20 cellular contexts compared by ENCODE assay signal in genomic region chr20:32624687-32625345, GRCh38. TPM values are rescaled to one million over a fixed set of nuclear protein-coding genes. Genes with fewer than 3 reads are reported as not detected.
DNase-seq lines count a peak whose midpoint lies in the region; ATAC-seq, FAIRE-seq and TF ChIP-seq lines count a peak whose summit lies in the region.
"Had no signal": no experiment of that assay in that cellular context is flagged by ENCODE, and none has a peak within 500 bp of the region (broad histone marks: within the 10 kb centered on the region; RNA-seq: fewer than 3 reads in every experiment).

No MANE protein-coding gene starts in this region.

- no peak overlapping the region for H3K4me2 ChIP-seq in A549
- H3K4me2 ChIP-seq in H1 (ENCODE audit: insufficient read depth in 1 of 2, low read depth in 2 of 2, low read length in 2 of 2), result no peak overlapping the region
- no peak overlapping the region for H3K4me2 ChIP-seq in mesenchymal stem cell (ENCODE audit: low read length, poor library complexity, severe bottlenecking)
- no peak overlapping the region for H3K4me2 ChIP-seq in PC-9

- H3K27ac ChIP-seq in A549 (no peak overlapping the region), H1 (ENCODE audit: low read depth, low read length) (no peak overlapping the region), mesenchymal stem cell (ENCODE audit: low read length, poor library complexity, severe bottlenecking) (no peak overlapping the region), PC-9 (no peak overlapping the region)
- H3K27ac ChIP-seq: C4-2B, HL-60 had no signal

- H3K36me3 ChIP-seq in H1 (ENCODE audit: control insufficient read depth in 2 of 4, insufficient read depth in 4 of 4, low read length in 3 of 4), result no peaks in the 10 kb centered on the region
- no peaks in the 10 kb centered on the region for H3K36me3 ChIP-seq in mesenchymal stem cell (ENCODE audit: control insufficient read depth in 1 of 2, insufficient read depth in 2 of 2, low read depth in 1 of 2, low read length in 2 of 2)
- no peaks in the 10 kb centered on the region for H3K36me3 ChIP-seq in PC-9 (ENCODE audit: low read depth)
- H3K36me3 ChIP-seq: BE2C had no signal

- no peaks in the 10 kb centered on the region for H3K9me2 ChIP-seq in PC-9 (ENCODE audit: insufficient read depth)

- H3K79me1 ChIP-seq in H1 (ENCODE audit: low read depth, low read length) (no peaks in the 10 kb centered on the region), mesenchymal stem cell (replicated peaks; ENCODE audit: low read length, poor library complexity, severe bottlenecking) (no peaks in the 10 kb centered on the region)

- no peak overlapping the region for H4K8ac ChIP-seq in H1 (ENCODE audit: extremely low read depth, insufficient read depth, low read length)
- H4K8ac ChIP-seq in mesenchymal stem cell (ENCODE audit: low read length), result no peak overlapping the region

- H3K27ac Mint-ChIP-seq in nephron progenitor cell, result peak overlapping the region; percentile 46

- H3K4me3 ChIP-seq in A549 (no peak overlapping the region), H1 (ENCODE audit: extremely low read depth in 1 of 4, insufficient read depth in 2 of 4, low read depth in 3 of 4, low read length in 4 of 4) (no peak overlapping the region), mesenchymal stem cell (ENCODE audit: insufficient read depth in 1 of 2, low read depth in 1 of 2, low read length in 2 of 2) (no peak overlapping the region), PC-9 (no peak overlapping the region)

- H3K56ac ChIP-seq in H1 (replicated peaks; ENCODE audit: insufficient read length, low read depth, low read length), result no peak overlapping the region

- TF ChIP-seq RAD21 in A549 (conservative IDR thresholded peaks at IDR 0.05 in 1 of 2, IDR thresholded peaks at IDR 0.05 in 1 of 2), result no peak
- TF ChIP-seq RAD21 in H1 (IDR thresholded peaks at IDR 0.05 in 1 of 2, conservative IDR thresholded peaks at IDR 0.05 in 1 of 2; ENCODE audit: low read depth in 2 of 2, low read length in 2 of 2), result no peak

- no peak overlapping the region for H3K4me3 Mint-ChIP-seq in nephron progenitor cell
- H3K4me3 Mint-ChIP-seq: CD4-positive, alpha-beta memory T cell had no signal

- no peak overlapping the region for H4K91ac ChIP-seq in H1 (replicated peaks; ENCODE audit: insufficient read length, low read length)
- no peak overlapping the region for H4K91ac ChIP-seq in mesenchymal stem cell (ENCODE audit: low read length)

- H3K18ac ChIP-seq in H1 (ENCODE audit: extremely low read depth, low read length) (no peak overlapping the region; the same call in 1 of the 2 replicates), mesenchymal stem cell (ENCODE audit: low read depth in 1 of 2, low read length in 2 of 2) (no peak overlapping the region)

- H3K36me3 Mint-ChIP-seq in nephron progenitor cell (ENCODE audit: low read depth), result no peaks in the 10 kb centered on the region
- H3K36me3 Mint-ChIP-seq: CD4-positive, alpha-beta memory T cell had no signal

- DNase-seq in A549 (ENCODE audit: low read depth in 1 of 2, low spot score in 1 of 2), result no peak
- DNase-seq in NCI-H69 (lab: John Stamatoyannopoulos, UW), result peak; percentile 11
- no peak for DNase-seq in H1 (ENCODE audit: low read depth in 1 of 2, low spot score in 2 of 2)
- DNase-seq in nephron progenitor cell, result no peak
- no peak for DNase-seq in mesenchymal stem cell
- no peak for DNase-seq in HUDEP-2 (lab: John Stamatoyannopoulos, UW; ENCODE audit: unreplicated experiment in 76 of 76)
- no peak for DNase-seq in PC-9
- DNase-seq: BE2C; CD4-positive, alpha-beta memory T cell; DMS79 treated with DMSO at 0.1 percent for 48 hours; EL; HCEC 1CT; IMR-90 had no signal

- H3K27me3 ChIP-seq in H1 (replicated peaks in 1 of 4; ENCODE audit: control insufficient read depth in 3 of 4, extremely low read depth in 1 of 4, insufficient read depth in 3 of 4, low read length in 3 of 4) (no peaks in the 10 kb centered on the region; a peak in 1 of 7 replicates), mesenchymal stem cell (ENCODE audit: control insufficient read depth in 1 of 2, insufficient read depth in 1 of 2, low read length in 2 of 2) (peaks cover 8 to 80% of the 10 kb centered on the region in 2 experiments), PC-9 (ENCODE audit: insufficient read depth, low read depth) (no peaks in the 10 kb centered on the region; the same call in 1 of the 2 replicates)
- H3K27me3 ChIP-seq: BE2C had no signal

- H3K23me2 ChIP-seq in H1 (ENCODE audit: low read depth, low read length), result no peaks in the 10 kb centered on the region; the same call in 1 of the 2 replicates

- H4K5ac ChIP-seq in H1 (ENCODE audit: insufficient read length, low read depth, low read length), result no peak overlapping the region

- peaks cover 60% of the 10 kb centered on the region for H3K4me1 Mint-ChIP-seq in nephron progenitor cell
- H3K4me1 Mint-ChIP-seq: CD4-positive, alpha-beta memory T cell had no signal

- H2BK12ac ChIP-seq in H1 (ENCODE audit: low read depth, low read length), result no peak overlapping the region
- no peak overlapping the region for H2BK12ac ChIP-seq in mesenchymal stem cell (ENCODE audit: low read length in 2 of 2)

- no peak for ATAC-seq in A549

- TF ChIP-seq CTCF in A549 (IDR thresholded peaks at IDR 0.05), result no peak
- no peak for TF ChIP-seq CTCF in H1 (IDR thresholded peaks at IDR 0.05; ENCODE audit: control extremely low read depth in 1 of 3, insufficient read depth in 1 of 3, low read depth in 1 of 3, low read length in 3 of 3)
- TF ChIP-seq CTCF in nephron progenitor cell (IDR thresholded peaks at IDR 0.05), result no peak
- no peak for TF ChIP-seq CTCF in PC-9 (conservative IDR thresholded peaks at IDR 0.05)

- no peak overlapping the region for H3K23ac ChIP-seq in H1 (ENCODE audit: insufficient read length)
- H3K23ac ChIP-seq in mesenchymal stem cell (ENCODE audit: low read length in 2 of 2), result no peak overlapping the region

- peaks cover 21% of the 10 kb centered on the region for H3K27me3 Mint-ChIP-seq in nephron progenitor cell (ENCODE audit: low read depth, poor library complexity)

- intact Hi-C loops in PC-9 (cut with micrococcal nuclease; ENCODE audit: unreplicated experiment), result loop anchor here (5.0 kb wide), 1 partner anchor 88 kb away; no protein-coding TSS in a partner anchor

- TF ChIP-seq EP300 in A549 (IDR thresholded peaks at IDR 0.05), result no peak
- TF ChIP-seq EP300 in H1 (IDR thresholded peaks at IDR 0.05; ENCODE audit: borderline replicate concordance in 1 of 2, low read depth in 2 of 2, low read length in 2 of 2), result no peak

- no peak overlapping the region for H3K4ac ChIP-seq in H1 (replicated peaks; ENCODE audit: insufficient read length, low read depth, low read length)
- no peak overlapping the region for H3K4ac ChIP-seq in mesenchymal stem cell (ENCODE audit: low read depth in 1 of 2, low read length in 2 of 2)

- no peaks in the 10 kb centered on the region for H3K79me2 ChIP-seq in H1 (ENCODE audit: control insufficient read depth in 1 of 2, insufficient read depth in 2 of 2, low read length in 2 of 2)
- no peaks in the 10 kb centered on the region for H3K79me2 ChIP-seq in PC-9 (ENCODE audit: low read depth)

- H4K20me1 ChIP-seq in H1 (replicated peaks in 1 of 2; ENCODE audit: control insufficient read depth in 1 of 2, insufficient read depth in 2 of 2, low read length in 2 of 2) (peaks cover 0 to 2% of the 10 kb centered on the region in 2 experiments), PC-9 (ENCODE audit: insufficient read depth) (no peaks in the 10 kb centered on the region)

- CTCF ChIA-PET in A549 (lab: Yijun Ruan, JAX), result interaction anchor here (0.7 to 1.5 kb wide), 3 partner anchors 28 to 510 kb away, joined by 3 to 8 read pairs (median 4); no protein-coding TSS in a partner anchor
- CTCF ChIA-PET in H1 (lab: Charles Lee; ENCODE audit: partially characterized antibody), result interaction anchor here (1.0 to 4.3 kb wide), 10 partner anchors 13 to 158 kb away, joined by 3 to 31 read pairs (median 4); no protein-coding TSS in a partner anchor
- CTCF ChIA-PET in PC-9 (lab: Charles Lee), result no interaction called here

- no peaks in the 10 kb centered on the region; the same call in 1 of the 2 replicates for H3F3A ChIP-seq in PC-9 (ENCODE audit: insufficient read depth, low read depth)

- no peak for TF ChIP-seq POLR2A in A549 (IDR thresholded peaks at IDR 0.05; ENCODE audit: low read length)
- TF ChIP-seq POLR2A in H1 (IDR thresholded peaks at IDR 0.05; ENCODE audit: control extremely low read depth in 1 of 2, low read depth in 2 of 2, low read length in 2 of 2), result no peak

- no peaks in the 10 kb centered on the region for H3K9me3 Mint-ChIP-seq in nephron progenitor cell
- H3K9me3 Mint-ChIP-seq: CD4-positive, alpha-beta memory T cell had no signal

- H2AK5ac ChIP-seq in H1 (ENCODE audit: low read depth, low read length) (no peak overlapping the region), mesenchymal stem cell (ENCODE audit: low read length, severe bottlenecking) (no peak overlapping the region)

- H2BK20ac ChIP-seq in H1 (ENCODE audit: low read length), result no peak overlapping the region

- H3K4me1 ChIP-seq in A549, result peaks cover 14% of the 10 kb centered on the region
- H3K4me1 ChIP-seq in H1 (replicated peaks in 1 of 4; ENCODE audit: control insufficient read depth in 3 of 4, insufficient read depth in 4 of 4, low read length in 3 of 4), result peaks cover 0 to 11% (median 9%) of the 10 kb centered on the region in 4 experiments; a peak in 6 of 7 replicates
- H3K4me1 ChIP-seq in mesenchymal stem cell (ENCODE audit: control insufficient read depth, insufficient read depth, low read depth, low read length), result peaks cover 26% of the 10 kb centered on the region
- H3K4me1 ChIP-seq in PC-9 (replicated peaks; ENCODE audit: insufficient read depth), result peaks cover 8% of the 10 kb centered on the region; the same call in 1 of the 2 replicates

- POLR2A ChIA-PET in A549 (lab: Yijun Ruan, JAX) (no interaction called here), H1 (lab: Charles Lee; ENCODE audit: partially characterized antibody) (no interaction called here), PC-9 (lab: Charles Lee; ENCODE audit: unreplicated experiment) (no interaction called here)

- H3K9ac ChIP-seq in H1 (replicated peaks in 1 of 4; ENCODE audit: extremely low read depth in 1 of 4, low read depth in 3 of 4, low read length in 3 of 4) (no peak overlapping the region), mesenchymal stem cell (ENCODE audit: low read length) (no peak overlapping the region)

- no peak overlapping the region for H2BK120ac ChIP-seq in H1 (replicated peaks; ENCODE audit: low read depth, low read length)
- no peak overlapping the region for H2BK120ac ChIP-seq in mesenchymal stem cell (ENCODE audit: low read depth, low read length)

- H3K9me3 ChIP-seq in A549, result no peaks in the 10 kb centered on the region
- H3K9me3 ChIP-seq in H1 (ENCODE audit: insufficient read depth in 2 of 2, low read depth in 1 of 2, low read length in 1 of 2), result no peaks in the 10 kb centered on the region
- no peaks in the 10 kb centered on the region for H3K9me3 ChIP-seq in mesenchymal stem cell (ENCODE audit: control insufficient read depth, low read length)
- no peaks in the 10 kb centered on the region for H3K9me3 ChIP-seq in PC-9 (ENCODE audit: insufficient read depth, low read depth)
- H3K9me3 ChIP-seq: BE2C had no signal

- H3K14ac ChIP-seq in H1 (ENCODE audit: insufficient read length), result no peak overlapping the region
- no peak overlapping the region for H3K14ac ChIP-seq in mesenchymal stem cell (ENCODE audit: low read length in 2 of 2)

- WGBS in A549 (ENCODE audit: missing lambda C conversion rate), result 81% methylated on average over 5 of the region's 5 CpGs
- 90% methylated on average over 5 of the region's 5 CpGs; no CpG with 5 or more reads in 1 of the 2 experiments for WGBS in H1 (ENCODE audit: extremely low coverage in 1 of 2, insufficient coverage in 1 of 2, insufficient read length in 1 of 2, insufficient replicate concordance in 2 of 2, low coverage in 1 of 2, low lambda C conversion rate in 2 of 2, missing lambda C conversion rate in 1 of 2), 2 experiments
- whole genome bisulfite sequencing in mesenchymal stem cell, result 93% methylated on average over 5 of the region's 5 CpGs

- H2AFZ ChIP-seq in H1 (ENCODE audit: low read length), result no peak overlapping the region
- no peak overlapping the region for H2AFZ ChIP-seq in mesenchymal stem cell (ENCODE audit: low read depth, low read length)
- H2AFZ ChIP-seq in PC-9, result no peak overlapping the region

- H2BK5ac ChIP-seq in H1 (ENCODE audit: low read depth, low read length) (no peak overlapping the region), mesenchymal stem cell (ENCODE audit: low read depth, low read length, poor library complexity, severe bottlenecking) (no peak overlapping the region)

- FAIRE-seq in A549 (lab: Jason Lieb, UNC) (no peak), H1 (lab: Jason Lieb, UNC) (no peak)
- FAIRE-seq: A204.1, G401.6, GM12891 had no signal

- no TSS peak for BruUV-seq in PC-9 (replicated peaks; lab: Mats Ljungman, UMichigan)

- H2BK15ac ChIP-seq in H1 (ENCODE audit: low read length) (no peak overlapping the region), mesenchymal stem cell (ENCODE audit: low read depth, poor library complexity, severe bottlenecking) (no peak overlapping the region)

RNA-seq across cellular contexts. Expression of gene NOL4L, which starts 39.7 kb away (rescaled TPM):
- 9.5 and 10.2 TPM in 2 replicates for polyA plus RNA-seq in A549 (2011; rRNA removed)
- 13.2 and 16.4 TPM in 2 replicates for polyA plus RNA-seq in A549 (2012; cell fraction: cytosol; rRNA removed)
- 27.6 and 32.9 TPM in 2 replicates for polyA plus RNA-seq in A549 (2012; cell fraction: nucleus; rRNA removed)
- 11.8 to 13.8 TPM (median 11.8 TPM) in 3 replicates for polyA plus RNA-seq in A549 (2017; fragmentation: RNase III; extraction: RNeasy Plus Mini Kit Qiagen cat#74134 plus additional on column Dnase treatment)
- 10.0 and 15.0 TPM in 2 replicates for polyA minus RNA-seq in A549 (2011; rRNA and poly(A)+ RNA removed)
- total RNA-seq in H1 (2021; fragmentation: NEBNext Ultra II Directional; extraction: Animal tissue kit (Norgen Biotek cat#: 25700)), result 23.5 and 23.7 TPM in 2 replicates
- polyA plus RNA-seq in H1 (2011; rRNA removed), result 15.3 and 24.9 TPM in 2 replicates
- polyA plus RNA-seq in H1 (2011; cell fraction: cytosol; rRNA removed), result 11.7 TPM
- 37.7 TPM for polyA plus RNA-seq in H1 (2011; cell fraction: nucleus; rRNA removed)
- 18.6 to 23.1 TPM (median 21.2 TPM) in 4 replicates for polyA plus RNA-seq in H1 (2012, experiment 1 of 2)
- polyA plus RNA-seq in H1 (2012, experiment 2 of 2), result 15.5 TPM
- polyA plus RNA-seq in H1 (2013, experiment 1 of 2), result 16.7 TPM
- polyA plus RNA-seq in H1 (2013, experiment 2 of 2), result 18.6 TPM
- polyA minus RNA-seq in H1 (2011; rRNA and poly(A)+ RNA removed), result 8.1 and 8.9 TPM in 2 replicates
- 14.1 TPM for polyA minus RNA-seq in H1 (2011; cell fraction: cytosol; rRNA and poly(A)+ RNA removed)
- polyA minus RNA-seq in H1 (2011; cell fraction: nucleus; rRNA and poly(A)+ RNA removed), result 14.4 TPM
- polyA plus RNA-seq in mesenchymal stem cell (2013, experiment 1 of 2), result 34.4 TPM
- 33.5 TPM for polyA plus RNA-seq in mesenchymal stem cell (2013, experiment 2 of 2)
- 40.9 and 44.0 TPM in 2 replicates for total RNA-seq in PC-9 (2021)

RNA-seq across cellular contexts. Expression of gene C20orf203, which starts 48.9 kb away (rescaled TPM):
- polyA plus RNA-seq in A549 (2011; rRNA removed), result 0.01 TPM in 1 of 2 replicates, not detected in the other
- polyA plus RNA-seq in A549 (2012; cell fraction: cytosol; rRNA removed), result not detected in 2 replicates
- 0.02 TPM in 1 of 2 replicates, not detected in the other for polyA plus RNA-seq in A549 (2012; cell fraction: nucleus; rRNA removed)
- not detected in 3 replicates for polyA plus RNA-seq in A549 (2017; fragmentation: RNase III; extraction: RNeasy Plus Mini Kit Qiagen cat#74134 plus additional on column Dnase treatment)
- polyA minus RNA-seq in A549 (2011; rRNA and poly(A)+ RNA removed), result 0.05 and 0.08 TPM in 2 replicates
- not detected in 2 replicates for total RNA-seq in H1 (2021; fragmentation: NEBNext Ultra II Directional; extraction: Animal tissue kit (Norgen Biotek cat#: 25700))
- polyA plus RNA-seq in H1 (2011; rRNA removed), result 0.03 and 0.08 TPM in 2 replicates
- 0.06 TPM for polyA plus RNA-seq in H1 (2011; cell fraction: cytosol; rRNA removed)
- polyA plus RNA-seq in H1 (2011; cell fraction: nucleus; rRNA removed), result 0.26 TPM
- polyA plus RNA-seq in H1 (2012, experiment 1 of 2), result 0.06 to 0.12 TPM in 2 of 4 replicates, not detected in the others
- not detected for polyA plus RNA-seq in H1 (2012, experiment 2 of 2)
- polyA plus RNA-seq in H1 (2013, experiment 1 of 2), result 0.08 TPM
- 0.02 TPM for polyA plus RNA-seq in H1 (2013, experiment 2 of 2)
- 0.06 and 0.22 TPM in 2 replicates for polyA minus RNA-seq in H1 (2011; rRNA and poly(A)+ RNA removed)
- polyA minus RNA-seq in H1 (2011; cell fraction: cytosol; rRNA and poly(A)+ RNA removed), result not detected
- polyA minus RNA-seq in H1 (2011; cell fraction: nucleus; rRNA and poly(A)+ RNA removed), result 0.40 TPM
- polyA plus RNA-seq in mesenchymal stem cell (2013, experiment 1 of 2), result not detected
- not detected for polyA plus RNA-seq in mesenchymal stem cell (2013, experiment 2 of 2)
- 0.08 TPM in 1 of 2 replicates, not detected in the other for total RNA-seq in PC-9 (2021)
- total RNA-seq: H4, IMR-90 had no signal
- polyA plus RNA-seq: AG04450; CD4-positive, alpha-beta memory T cell had no signal

Comparison
In these comparisons a context has a peak if more than half of its experiments do, and no peak if none do; other contexts are left out.
1. Of the 18 proteins assayed by ChIP-seq in both H1 and A549: peak only in H1: KDM1A; only in A549: none; in both: none; in neither: 17.